ENCODE assay signal across 14 cellular contexts in genomic region chr14:23079716-23080115, GRCh38. TPM values are rescaled to one million over a fixed set of nuclear protein-coding genes. Genes with fewer than 3 reads are reported as not detected.
A peak's percentile ranks its signal among the peaks of the same experiment; 100 is the strongest.
DNase-seq lines count a peak whose midpoint lies in the region; ATAC-seq and TF ChIP-seq lines count a peak whose summit lies in the region.
"Had no signal": no experiment of that assay in that cellular context is flagged by ENCODE, and none has a peak within 500 bp of the region (broad histone marks: within the 10 kb centered on the region; RNA-seq: fewer than 3 reads in every experiment).

No MANE protein-coding gene starts in this region.

- CTCF ChIA-PET in activated CD8-positive, alpha-beta T cell treated with anti-CD3 and anti-CD28 coated beads, Interleukin-2, amount 10 ng/mL, durations not matched to agents 7 days and 5 days (lab: Charles Lee): interaction anchor here (0.9 to 8.6 kb wide), 4 partner anchors 9 to 41 kb away, joined by 3 to 96 read pairs (median 14); partner anchors contain the start of genes ACIN1 and C14orf119

- H3K9me3 Mint-ChIP-seq in activated CD8-positive, alpha-beta T cell treated with anti-CD3 and anti-CD28 coated beads, Interleukin-2, amount 10 ng/mL, durations not matched to agents 7 days and 5 days (ENCODE audit: insufficient read depth): no peaks in the 10 kb centered on the region
- no peaks in the 10 kb centered on the region for H3K9me3 Mint-ChIP-seq in stimulated activated effector memory CD8-positive, alpha-beta T cell treated with anti-CD3 and anti-CD28 coated beads, Interleukin-12 subunit alpha, Interleukin-12 subunit beta, amount 100 ng/mL, for 72 hours

- no peak for ATAC-seq in activated CD8-positive, alpha-beta T cell treated with anti-CD3 and anti-CD28 coated beads, Interleukin-2, amount 10 ng/mL, durations not matched to agents 7 days and 5 days
- ATAC-seq in stimulated activated effector memory CD8-positive, alpha-beta T cell treated with anti-CD3 and anti-CD28 coated beads, Interleukin-12 subunit alpha, Interleukin-12 subunit beta, amount 100 ng/mL, for 72 hours: no peak
- ATAC-seq in GM21390 (IDR thresholded peaks at IDR 0.05; ENCODE audit: unreplicated experiment): no peak
- ATAC-seq: mucosa of descending colon had no signal

- POLR2A ChIA-PET in activated CD8-positive, alpha-beta T cell treated with anti-CD3 and anti-CD28 coated beads, Interleukin-2, amount 10 ng/mL, durations not matched to agents 7 days and 5 days (lab: Charles Lee): interaction anchor here (0.7 to 1.1 kb wide), 2 partner anchors 12 to 20 kb away, joined by 3 to 5 read pairs; no protein-coding TSS in a partner anchor

- TF ChIP-seq CTCF in fibroblast of mammary gland (conservative IDR thresholded peaks at IDR 0.05; ENCODE audit: control insufficient read depth, insufficient read depth, low read depth, low read length): no peak

- DNase-seq in ELR (ENCODE audit: low read depth) (peak; percentile 55), fibroblast of mammary gland (ENCODE audit: low read depth) (peak; percentile 68), cerebellum (ENCODE audit: low spot score) (no peak), A172 (ENCODE audit: low spot score) (no peak)
- no peak for DNase-seq in activated CD8-positive, alpha-beta T cell treated with anti-CD3 and anti-CD28 coated beads, Interleukin-2, amount 10 ng/mL, durations not matched to agents 7 days and 5 days
- DNase-seq in stimulated activated effector memory CD8-positive, alpha-beta T cell treated with anti-CD3 and anti-CD28 coated beads, Interleukin-12 subunit alpha, Interleukin-12 subunit beta, amount 100 ng/mL, for 72 hours (ENCODE audit: low spot score in 2 of 2): no peak
- DNase-seq: activated gamma-delta T cell, DMS79 treated with DMSO at 0.1 percent for 48 hours, mucosa of descending colon, NCI-H1417, NCI-H526, SJCRH30, spleen had no signal

- H3K4me1 Mint-ChIP-seq in activated CD8-positive, alpha-beta T cell treated with anti-CD3 and anti-CD28 coated beads, Interleukin-2, amount 10 ng/mL, durations not matched to agents 7 days and 5 days (ENCODE audit: low read depth): no peaks in the 10 kb centered on the region
- peaks cover 15% of the 10 kb centered on the region for H3K4me1 Mint-ChIP-seq in stimulated activated effector memory CD8-positive, alpha-beta T cell treated with anti-CD3 and anti-CD28 coated beads, Interleukin-12 subunit alpha, Interleukin-12 subunit beta, amount 100 ng/mL, for 72 hours

- no peak overlapping the region for H3K4me3 Mint-ChIP-seq in activated CD8-positive, alpha-beta T cell treated with anti-CD3 and anti-CD28 coated beads, Interleukin-2, amount 10 ng/mL, durations not matched to agents 7 days and 5 days
- H3K4me3 Mint-ChIP-seq in stimulated activated effector memory CD8-positive, alpha-beta T cell treated with anti-CD3 and anti-CD28 coated beads, Interleukin-12 subunit alpha, Interleukin-12 subunit beta, amount 100 ng/mL, for 72 hours: no peak overlapping the region

- H3K27ac Mint-ChIP-seq in activated CD8-positive, alpha-beta T cell treated with anti-CD3 and anti-CD28 coated beads, Interleukin-2, amount 10 ng/mL, durations not matched to agents 7 days and 5 days: peak overlapping the region; percentile 28
- peak overlapping the region; percentile 74 for H3K27ac Mint-ChIP-seq in stimulated activated effector memory CD8-positive, alpha-beta T cell treated with anti-CD3 and anti-CD28 coated beads, Interleukin-12 subunit alpha, Interleukin-12 subunit beta, amount 100 ng/mL, for 72 hours

- H3K27me3 Mint-ChIP-seq in activated CD8-positive, alpha-beta T cell treated with anti-CD3 and anti-CD28 coated beads, Interleukin-2, amount 10 ng/mL, durations not matched to agents 7 days and 5 days (ENCODE audit: low read depth): no peaks in the 10 kb centered on the region

- peaks cover 73% of the 10 kb centered on the region for H3K36me3 Mint-ChIP-seq in activated CD8-positive, alpha-beta T cell treated with anti-CD3 and anti-CD28 coated beads, Interleukin-2, amount 10 ng/mL, durations not matched to agents 7 days and 5 days (ENCODE audit: low read depth)
- H3K36me3 Mint-ChIP-seq in stimulated activated effector memory CD8-positive, alpha-beta T cell treated with anti-CD3 and anti-CD28 coated beads, Interleukin-12 subunit alpha, Interleukin-12 subunit beta, amount 100 ng/mL, for 72 hours: no peaks in the 10 kb centered on the region

- no peak overlapping the region for H3K4me3 ChIP-seq in fibroblast of mammary gland (ENCODE audit: control insufficient read depth, low read depth, low read length)
- H3K4me3 ChIP-seq: mucosa of descending colon, SJCRH30, spleen had no signal

RNA-seq across cellular contexts. Expression of gene ACIN1, which starts 15.2 kb away (rescaled TPM):
- 100 to 1,000 TPM; 161 to 177 TPM for total RNA-seq in activated CD8-positive, alpha-beta T cell treated with anti-CD3 and anti-CD28 coated beads, Interleukin-2, amount 10 ng/mL, durations not matched to agents 7 days and 5 days
- total RNA-seq in cerebellum: 111 TPM
- 53.6 and 58.8 TPM in 2 replicates for total RNA-seq in A172 (2014; rRNA removed; shearing (Covaris generic))

RNA-seq across cellular contexts. Expression of gene C14orf119, which starts 15.6 kb away (rescaled TPM):
- 10 to 100 TPM; 46.0 to 47.0 TPM for total RNA-seq in activated CD8-positive, alpha-beta T cell treated with anti-CD3 and anti-CD28 coated beads, Interleukin-2, amount 10 ng/mL, durations not matched to agents 7 days and 5 days
- total RNA-seq in cerebellum: 16.2 TPM
- total RNA-seq in A172 (2014; rRNA removed; shearing (Covaris generic)): 23.0 and 34.5 TPM in 2 replicates

RNA-seq across cellular contexts. Expression of gene CDH24, which starts 22.4 kb away (rescaled TPM):
- 1 to 10 TPM; 1.6 to 1.8 TPM for total RNA-seq in activated CD8-positive, alpha-beta T cell treated with anti-CD3 and anti-CD28 coated beads, Interleukin-2, amount 10 ng/mL, durations not matched to agents 7 days and 5 days
- total RNA-seq in cerebellum: 17.5 TPM
- 2.8 and 4.0 TPM in 2 replicates for total RNA-seq in A172 (2014; rRNA removed; shearing (Covaris generic))

RNA-seq across cellular contexts. Expression of gene CIROP, which starts 25.1 kb away (rescaled TPM):
- total RNA-seq in activated CD8-positive, alpha-beta T cell treated with anti-CD3 and anti-CD28 coated beads, Interleukin-2, amount 10 ng/mL, durations not matched to agents 7 days and 5 days: not detected
- not detected for total RNA-seq in cerebellum
- total RNA-seq in A172 (2014; rRNA removed; shearing (Covaris generic)): not detected in 2 replicates
- total RNA-seq: SJCRH30, spleen had no signal

RNA-seq across cellular contexts. Expression of gene PSMB11, which starts 37.7 kb away (rescaled TPM):
- not detected for total RNA-seq in activated CD8-positive, alpha-beta T cell treated with anti-CD3 and anti-CD28 coated beads, Interleukin-2, amount 10 ng/mL, durations not matched to agents 7 days and 5 days
- total RNA-seq in cerebellum: not detected
- not detected in 2 replicates for total RNA-seq in A172 (2014; rRNA removed; shearing (Covaris generic))
- total RNA-seq: mucosa of descending colon, SJCRH30, spleen had no signal

Comparison
In these comparisons a context has a peak if more than half of its experiments do, and no peak if none do; other contexts are left out.
1. DNase-seq: peak in ELR (single experiment) and fibroblast of mammary gland (single experiment); none in activated CD8-positive, alpha-beta T cell treated with anti-CD3 and anti-CD28 coated beads, Interleukin-2, amount 10 ng/mL, durations not matched to agents 7 days and 5 days (single experiment), stimulated activated effector memory CD8-positive, alpha-beta T cell treated with anti-CD3 and anti-CD28 coated beads, Interleukin-12 subunit alpha, Interleukin-12 subunit beta, amount 100 ng/mL, for 72 hours (0 of 2), cerebellum (single experiment) and A172 (single experiment).